Comparison of ENCODE assay signal across 18 cellular contexts in the genomic region with DNA sequence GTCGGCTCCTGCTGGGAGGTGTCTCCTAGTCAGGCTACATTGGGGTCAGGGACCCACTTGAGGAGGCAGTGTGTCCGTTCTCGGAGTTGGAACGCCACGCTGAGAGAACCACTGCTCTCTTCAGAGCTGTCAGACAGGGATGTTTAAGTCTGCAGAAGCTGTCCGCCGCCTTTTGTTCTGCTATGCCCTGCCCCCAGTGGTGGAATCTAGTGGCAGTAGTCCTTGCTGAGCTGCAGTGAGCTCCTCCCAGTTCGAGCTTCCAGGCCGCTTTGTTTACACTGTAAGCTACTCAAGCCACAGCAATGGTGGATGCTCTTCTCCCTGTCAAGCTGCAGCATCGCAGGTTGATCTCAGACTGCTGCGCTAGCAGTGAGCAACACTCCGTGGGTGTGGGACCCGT.
"Had no signal": no experiment of that assay in that cellular context is flagged by ENCODE, and none has a peak within 500 bp of the region (broad histone marks: within the 10 kb centered on the region; RNA-seq: fewer than 3 reads in every experiment).

No MANE protein-coding gene starts in this region.

- H3K36me3 ChIP-seq: pancreas had no signal

- H3K27ac Mint-ChIP-seq: activated naive CD8-positive, alpha-beta T cell treated with anti-CD3 and anti-CD28 coated beads for 36 hours; brain had no signal

- H3K27ac ChIP-seq: pancreas, stomach, testis, upper lobe of right lung had no signal

- H3K4me1 Mint-ChIP-seq: activated naive CD8-positive, alpha-beta T cell treated with anti-CD3 and anti-CD28 coated beads for 36 hours; brain; central memory CD8-positive, alpha-beta T cell had no signal

- H3K9me3 ChIP-seq: pancreas, stomach, testis, upper lobe of right lung had no signal

- H3K27me3 Mint-ChIP-seq: activated naive CD8-positive, alpha-beta T cell treated with anti-CD3 and anti-CD28 coated beads for 36 hours; central memory CD8-positive, alpha-beta T cell had no signal

- H3K4me1 ChIP-seq: pancreas, stomach, testis, upper lobe of right lung had no signal

- H3K4me3 ChIP-seq: lung, pancreas, stomach, testis, upper lobe of right lung had no signal

- H3K27me3 ChIP-seq: pancreas, stomach, testis, upper lobe of right lung had no signal

- ATAC-seq: activated CD4-positive, CD25-positive, alpha-beta regulatory T cell treated with anti-CD3 and anti-CD28 coated beads, Interleukin-2, amount 50 U/mL, for 24 hours; pancreas; upper lobe of right lung had no signal

- H3K4me3 Mint-ChIP-seq: activated naive CD8-positive, alpha-beta T cell treated with anti-CD3 and anti-CD28 coated beads for 36 hours; brain; central memory CD8-positive, alpha-beta T cell had no signal

- H3K9me3 Mint-ChIP-seq: activated naive CD8-positive, alpha-beta T cell treated with anti-CD3 and anti-CD28 coated beads for 36 hours; central memory CD8-positive, alpha-beta T cell had no signal

- DNase-seq: activated CD4-positive, alpha-beta T cell treated with anti-CD3 and anti-CD28 coated beads, Interleukin-2, amount 50 U/mL, for 1 hour; activated CD8-positive, alpha-beta memory T cell treated with anti-CD3 and anti-CD28 coated beads for 24 hours; activated gamma-delta T cell treated with Interleukin-2 at 50 U/mL for 16 hours; activated naive CD8-positive, alpha-beta T cell treated with anti-CD3 and anti-CD28 coated beads for 36 hours; cortex of kidney; effector CD8-positive, alpha-beta T cell; foreskin fibroblast; midbrain; pancreas; stimulated activated CD4-positive, alpha-beta T cell treated with anti-CD3 and anti-CD28 coated beads, Interleukin-12 subunit alpha, Interleukin-12 subunit beta, amount 100 ng/mL, for 4 hours; stimulated activated CD4-positive, alpha-beta T cell treated with anti-CD3 and anti-CD28 coated beads, Interleukin-2, amount 100 ng/mL, for 24 hours; stomach; testis; upper lobe of right lung had no signal
